Comparison of ENCODE assay signal across 3 cellular contexts in genomic region chr6:162875070-162875469, GRCh38.
TF ChIP-seq lines count a peak whose summit lies in the region.

No MANE protein-coding gene starts in this region.

TF ChIP-seq in A549, 52 proteins besides CTCF, POLR2A, EP300 and RAD21 (continued from another document):
- no peak for TF ChIP-seq MAX (IDR thresholded peaks at IDR 0.05)
- TF ChIP-seq FOXS1 (CRISPR knock-in tag; IDR thresholded peaks at IDR 0.05), result no peak
- no peak for TF ChIP-seq REST (IDR thresholded peaks at IDR 0.05)
- TF ChIP-seq HDAC2 (IDR thresholded peaks at IDR 0.05), result no peak
- no peak for TF ChIP-seq FOSB (CRISPR knock-in tag; IDR thresholded peaks at IDR 0.05)
- TF ChIP-seq TP53 (CRISPR knock-in tag; IDR thresholded peaks at IDR 0.05), result no peak
TF ChIP-seq in A549: peak in this region for 0.

TF ChIP-seq in HEK293, 187 proteins besides CTCF, POLR2A, EP300 and RAD21 (continued from another document):
- peak; percentile 98 for TF ChIP-seq ZSCAN4 (tag by site-specific recombination; IDR thresholded peaks at IDR 0.05)

TF ChIP-seq in GM12878, 131 proteins besides CTCF, POLR2A, EP300 and RAD21:
- TF ChIP-seq BCL3 (IDR thresholded peaks at IDR 0.05; ENCODE audit: borderline replicate concordance, insufficient read depth, low read depth, low read length, poor library complexity, severe bottlenecking) (peak; percentile 7), HSF1 (IDR thresholded peaks at IDR 0.05; ENCODE audit: low read depth, low read length) (no peak)
